8 cellular contexts compared by ENCODE assay signal in genomic region chr19:37467608-37468090, GRCh38. TPM values are rescaled to one million over a fixed set of nuclear protein-coding genes. Genes with fewer than 3 reads are reported as not detected.
DNase-seq lines count a peak whose midpoint lies in the region; ATAC-seq, FAIRE-seq and TF ChIP-seq lines count a peak whose summit lies in the region.

No MANE protein-coding gene starts in this region.

- H3K36me3 Mint-ChIP-seq in T-helper 2 cell treated with Interferon-gamma antibody and Interleukin-4, amounts not matched to agents 5 μg/mL and 100 μg/mL, for 36 hours (ENCODE audit: low read depth) = peaks cover 32% of the 10 kb centered on the region
- H3K36me3 Mint-ChIP-seq in activated naive CD8-positive, alpha-beta T cell treated with anti-CD3 and anti-CD28 coated beads, Interleukin-2, amount 50 U/mL, for 24 hours (ENCODE audit: low read depth) = peaks cover 36% of the 10 kb centered on the region

- H3K9ac ChIP-seq in subcutaneous abdominal adipose tissue (ENCODE audit: low read length in 5 of 5) = peak overlapping the region in 3 of 5 donors; percentile 83 to 95 (median 88)

- H3K27ac ChIP-seq in subcutaneous abdominal adipose tissue (ENCODE audit: low read depth, low read length) = peak overlapping the region; percentile 87

- no peaks in the 10 kb centered on the region for H3K27me3 Mint-ChIP-seq in T-helper 2 cell treated with Interferon-gamma antibody and Interleukin-4, amounts not matched to agents 5 μg/mL and 100 μg/mL, for 36 hours (ENCODE audit: low read depth)
- no peaks in the 10 kb centered on the region for H3K27me3 Mint-ChIP-seq in activated naive CD8-positive, alpha-beta T cell treated with anti-CD3 and anti-CD28 coated beads, Interleukin-2, amount 50 U/mL, for 24 hours

- no peaks in the 10 kb centered on the region for H3K36me3 ChIP-seq in kidney epithelial cell (ENCODE audit: control insufficient read depth, insufficient read depth, low read length)
- peaks cover 12 to 26% (median 20%) of the 10 kb centered on the region in 5 donors for H3K36me3 ChIP-seq in subcutaneous abdominal adipose tissue (ENCODE audit: control insufficient read depth in 5 of 5, insufficient read depth in 5 of 5, low read length in 5 of 5)

- no peak for TF ChIP-seq POLR2A in GM12891 (IDR thresholded peaks at IDR 0.05; ENCODE audit: low read depth, low read length)

- peak overlapping the region; percentile 94 for H3K27ac Mint-ChIP-seq in T-helper 2 cell treated with Interferon-gamma antibody and Interleukin-4, amounts not matched to agents 5 μg/mL and 100 μg/mL, for 36 hours
- H3K27ac Mint-ChIP-seq in activated naive CD8-positive, alpha-beta T cell treated with anti-CD3 and anti-CD28 coated beads, Interleukin-2, amount 50 U/mL, for 24 hours = peak overlapping the region; percentile 94

- peak overlapping the region; percentile 94 for H3K4me3 Mint-ChIP-seq in T-helper 2 cell treated with Interferon-gamma antibody and Interleukin-4, amounts not matched to agents 5 μg/mL and 100 μg/mL, for 36 hours
- H3K4me3 Mint-ChIP-seq in activated naive CD8-positive, alpha-beta T cell treated with anti-CD3 and anti-CD28 coated beads, Interleukin-2, amount 50 U/mL, for 24 hours = peak overlapping the region; percentile 97

- peak overlapping the region; percentile 60 for H3K4me3 ChIP-seq in kidney epithelial cell (ENCODE audit: low read depth, low read length)
- peak overlapping the region; percentile 87 to 96 (median 94) for H3K4me3 ChIP-seq in subcutaneous abdominal adipose tissue (ENCODE audit: low read depth in 1 of 5, low read length in 5 of 5)

- no peak for FAIRE-seq in GM12891 (lab: Jason Lieb, UNC)

- peaks cover 2 to 38% (median 32%) of the 10 kb centered on the region in 5 donors for H3K4me1 ChIP-seq in subcutaneous abdominal adipose tissue (ENCODE audit: control insufficient read depth in 5 of 5, insufficient read depth in 5 of 5, low read length in 5 of 5)

- no peaks in the 10 kb centered on the region for H3K27me3 ChIP-seq in kidney epithelial cell (ENCODE audit: control insufficient read depth, insufficient read depth, low read length)
- no peaks in the 10 kb centered on the region for H3K27me3 ChIP-seq in subcutaneous abdominal adipose tissue (ENCODE audit: control insufficient read depth in 5 of 5, insufficient read depth in 4 of 5, low read length in 5 of 5)

- no peak for TF ChIP-seq CTCF in kidney epithelial cell (IDR thresholded peaks at IDR 0.05; ENCODE audit: insufficient read depth, low read length, poor library complexity, severe bottlenecking)

- no peak for ATAC-seq in activated naive CD8-positive, alpha-beta T cell treated with anti-CD3 and anti-CD28 coated beads, Interleukin-2, amount 50 U/mL, for 24 hours

- H3K4me1 Mint-ChIP-seq in T-helper 2 cell treated with Interferon-gamma antibody and Interleukin-4, amounts not matched to agents 5 μg/mL and 100 μg/mL, for 36 hours (ENCODE audit: low read depth) = peaks cover 23% of the 10 kb centered on the region
- peaks cover 31% of the 10 kb centered on the region for H3K4me1 Mint-ChIP-seq in activated naive CD8-positive, alpha-beta T cell treated with anti-CD3 and anti-CD28 coated beads, Interleukin-2, amount 50 U/mL, for 24 hours

- peaks cover 23% of the 10 kb centered on the region for H3K9me3 Mint-ChIP-seq in T-helper 2 cell treated with Interferon-gamma antibody and Interleukin-4, amounts not matched to agents 5 μg/mL and 100 μg/mL, for 36 hours
- H3K9me3 Mint-ChIP-seq in activated naive CD8-positive, alpha-beta T cell treated with anti-CD3 and anti-CD28 coated beads, Interleukin-2, amount 50 U/mL, for 24 hours = peaks cover 20% of the 10 kb centered on the region

- no peak for DNase-seq in T-helper 2 cell treated with Interferon-gamma antibody and Interleukin-4, amounts not matched to agents 5 μg/mL and 100 μg/mL, for 36 hours (ENCODE audit: low spot score)
- DNase-seq in T-helper 2 cell (no peak), kidney epithelial cell (ENCODE audit: low read depth) (no peak), AG08395 (ENCODE audit: low spot score) (no peak), COLO668 (lab: John Stamatoyannopoulos, UW; ENCODE audit: unreplicated experiment) (no peak), GM12891 (ENCODE audit: insufficient read length, low spot score) (no peak)
- DNase-seq in activated naive CD8-positive, alpha-beta T cell treated with anti-CD3 and anti-CD28 coated beads, Interleukin-2, amount 50 U/mL, for 24 hours = no peak

- H3K9me3 ChIP-seq in subcutaneous abdominal adipose tissue (ENCODE audit: control insufficient read depth in 5 of 5, low read length in 5 of 5) = peaks cover 2 to 20% (median 4%) of the 10 kb centered on the region in 5 donors

TF ChIP-seq in GM12891, 5 proteins besides CTCF, POLR2A, EP300 and RAD21:
- TF ChIP-seq PAX5 (IDR thresholded peaks at IDR 0.05; ENCODE audit: insufficient read depth, low read length, severe bottlenecking) (no peak), TAF1 (IDR thresholded peaks at IDR 0.05; ENCODE audit: low read depth, low read length) (no peak; the same call in 1 of the 2 replicates), SPI1 (IDR thresholded peaks at IDR 0.05; ENCODE audit: low read depth, low read length) (no peak), POLR2AphosphoS5 (IDR thresholded peaks at IDR 0.05; ENCODE audit: low read depth, low read length) (no peak), POU2F2 (IDR thresholded peaks at IDR 0.05; ENCODE audit: low read depth, low read length) (no peak)
TF ChIP-seq in GM12891: peak in this region for 0.

RNA-seq across cellular contexts. Expression of gene ZNF569, which starts 0.4 kb away (rescaled TPM):
- 4.7 and 5.0 TPM in 2 replicates for total RNA-seq in kidney epithelial cell
- 2.2 TPM for polyA plus RNA-seq in GM12891 (2012; ENCODE audit: low read depth, missing spikeins)

RNA-seq across cellular contexts. Expression of gene ZNF570, which starts 1.5 kb away (rescaled TPM):
- 5.8 and 7.8 TPM in 2 replicates for total RNA-seq in kidney epithelial cell
- polyA plus RNA-seq in GM12891 (2012; ENCODE audit: low read depth, missing spikeins) = 1.4 TPM

RNA-seq across cellular contexts. Expression of gene ZNF793, which starts 39.1 kb away (rescaled TPM):
- total RNA-seq in kidney epithelial cell = 3.4 and 7.7 TPM in 2 replicates
- 2.2 TPM for polyA plus RNA-seq in GM12891 (2012; ENCODE audit: low read depth, missing spikeins)
